8 cellular contexts compared by ENCODE assay signal in the genomic region with DNA sequence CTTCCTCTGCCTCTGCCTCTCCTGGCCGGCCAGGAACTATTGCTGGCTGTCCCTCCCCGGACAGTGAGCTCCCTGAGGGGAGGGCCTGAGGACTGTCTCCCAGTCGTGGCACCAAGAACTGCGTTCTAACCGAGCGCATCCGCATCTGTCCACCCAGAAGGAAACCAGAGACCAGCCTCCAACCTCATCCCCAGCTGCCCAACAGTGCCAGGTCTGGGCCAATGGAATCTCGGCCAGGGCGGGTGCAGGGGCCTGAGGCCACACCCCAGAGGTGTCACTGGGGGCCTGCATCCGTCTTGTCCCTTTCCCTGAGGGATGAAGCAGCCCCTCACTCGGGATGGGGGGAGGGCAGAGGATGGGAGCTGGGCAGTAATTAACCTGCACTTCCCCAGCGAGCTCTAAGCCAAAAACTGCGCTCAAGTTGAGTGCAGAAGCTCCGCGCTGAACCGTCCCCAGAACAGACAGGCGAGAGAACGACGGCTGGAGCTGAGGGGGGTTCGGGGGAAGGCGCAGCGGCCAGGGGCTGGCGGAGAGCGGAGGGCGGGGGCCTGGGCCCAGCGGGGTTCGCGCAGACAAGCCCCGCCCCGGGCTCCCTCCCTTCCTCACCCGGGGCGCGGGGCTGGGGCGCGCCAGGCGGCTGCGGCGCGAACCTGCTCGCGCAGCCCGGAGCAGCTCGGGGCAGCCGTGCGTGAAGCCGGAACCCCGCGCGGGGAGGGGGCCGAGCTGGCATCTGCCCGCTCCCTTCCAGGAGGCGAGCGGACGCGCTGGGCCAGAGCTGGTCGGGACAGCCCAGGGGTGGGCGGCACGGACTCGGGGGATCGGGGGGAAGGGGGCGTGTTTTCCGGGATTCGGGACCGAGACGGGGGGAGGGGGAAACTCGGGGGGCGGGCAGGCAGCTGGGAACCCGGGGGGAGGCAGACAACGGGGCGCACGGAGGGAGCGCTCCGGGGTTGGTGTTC. TPM values are rescaled to one million over a fixed set of nuclear protein-coding genes. Genes with fewer than 3 reads are reported as not detected.
A peak's percentile ranks its signal among the peaks of the same experiment; 100 is the strongest.
DNase-seq lines count a peak whose midpoint lies in the region; TF ChIP-seq lines count a peak whose summit lies in the region.

No MANE protein-coding gene starts in this region.

- H3K4me1 ChIP-seq in left ventricle myocardium inferior (peaks cover 62% of the 10 kb centered on the region), urinary bladder (ENCODE audit: insufficient read depth) (peaks cover 2% of the 10 kb centered on the region)

- DNase-seq in ELR (ENCODE audit: low read depth) = peak; percentile 80
- DNase-seq in H4 (ENCODE audit: low spot score) = peak; percentile 62
- DNase-seq in MG63 = peak; percentile 61
- peak; percentile 79 to 89 for DNase-seq in SW 1271 (lab: John Stamatoyannopoulos, UW)
- DNase-seq in amniotic stem cell (lab: John Stamatoyannopoulos, UW) = peak; percentile 31
- DNase-seq in left ventricle myocardium inferior = peak; percentile 81
- DNase-seq in posterior vena cava (ENCODE audit: low spot score) = peak; percentile 90

- H3K36me3 ChIP-seq in MG63 (no peaks in the 10 kb centered on the region), left ventricle myocardium inferior (no peaks in the 10 kb centered on the region), urinary bladder (ENCODE audit: insufficient read depth) (no peaks in the 10 kb centered on the region)

- H3K27me3 ChIP-seq in MG63 (no peaks in the 10 kb centered on the region), left ventricle myocardium inferior (ENCODE audit: low read depth) (no peaks in the 10 kb centered on the region)

- no peak for TF ChIP-seq CTCF in left ventricle myocardium inferior (IDR thresholded peaks at IDR 0.05; ENCODE audit: borderline replicate concordance)

- 1% methylated on average over 73 of the region's 73 CpGs for WGBS in urinary bladder

- H3K27ac ChIP-seq in left ventricle myocardium inferior (replicated peaks) = peak overlapping the region; percentile 100
- peak overlapping the region; percentile 77 for H3K27ac ChIP-seq in urinary bladder (ENCODE audit: low read depth)

- H3K4me3 ChIP-seq in MG63 (peak overlapping the region; percentile 58), left ventricle myocardium inferior (peak overlapping the region; percentile 99), urinary bladder (ENCODE audit: low read depth, low read length) (peak overlapping the region; percentile 88)

- intact Hi-C loops in left ventricle myocardium inferior (cut with micrococcal nuclease) (no loop called here), posterior vena cava (cut with DNase I) (no loop called here)

- H3K9me3 ChIP-seq in MG63 (no peaks in the 10 kb centered on the region), left ventricle myocardium inferior (replicated peaks) (no peaks in the 10 kb centered on the region)

RNA-seq across cellular contexts. Expression of gene TFEB, which starts 1.4 kb away (rescaled TPM):
- 1.6 and 9.2 TPM in 2 replicates for total RNA-seq in H4 (2014; rRNA removed; shearing (Covaris generic))
- 4.4 and 5.2 TPM in 2 replicates for total RNA-seq in MG63 (2014; rRNA removed; shearing (Covaris generic); ENCODE audit: low replicate concordance)
- total RNA-seq in left ventricle myocardium inferior (39.9 TPM), posterior vena cava (10 to 100 TPM; 15.1 to 20.6 TPM), urinary bladder (4.3 TPM)
- 25.4 TPM for polyA plus RNA-seq in urinary bladder

RNA-seq across cellular contexts. Expression of gene PGC, which starts 13.2 kb away (rescaled TPM):
- total RNA-seq in H4 (2014; rRNA removed; shearing (Covaris generic)) = not detected in 2 replicates
- not detected in 2 replicates for total RNA-seq in MG63 (2014; rRNA removed; shearing (Covaris generic); ENCODE audit: low replicate concordance)
- not detected for total RNA-seq in left ventricle myocardium inferior
- total RNA-seq in posterior vena cava = not detected
- total RNA-seq in urinary bladder = not detected
- polyA plus RNA-seq in urinary bladder = not detected

RNA-seq across cellular contexts. Expression of gene FRS3, which starts 45.7 kb away (rescaled TPM):
- total RNA-seq in H4 (2014; rRNA removed; shearing (Covaris generic)) = 0.66 and 1.1 TPM in 2 replicates
- 0.49 TPM in 1 of 2 replicates, not detected in the other for total RNA-seq in MG63 (2014; rRNA removed; shearing (Covaris generic); ENCODE audit: low replicate concordance)
- total RNA-seq in left ventricle myocardium inferior = 5.3 TPM
- total RNA-seq in posterior vena cava = 1 to 10 TPM; 4.0 to 4.2 TPM
- total RNA-seq in urinary bladder = 1.9 TPM
- 7.4 TPM for polyA plus RNA-seq in urinary bladder

RNA-seq across cellular contexts. Expression of gene PRICKLE4, which starts 46.6 kb away (rescaled TPM):
- not detected in 2 replicates for total RNA-seq in H4 (2014; rRNA removed; shearing (Covaris generic))
- not detected in 2 replicates for total RNA-seq in MG63 (2014; rRNA removed; shearing (Covaris generic); ENCODE audit: low replicate concordance)
- total RNA-seq in left ventricle myocardium inferior = 0.88 TPM
- 1 to 10 TPM; 1.4 to 5.8 TPM for total RNA-seq in posterior vena cava
- 3.1 TPM for total RNA-seq in urinary bladder
- polyA plus RNA-seq in urinary bladder = 3.7 TPM

RNA-seq across cellular contexts. Expression of gene TOMM6, which starts 53.5 kb away (rescaled TPM):
- total RNA-seq in H4 (2014; rRNA removed; shearing (Covaris generic)) = 222 and 348 TPM in 2 replicates
- 125 and 201 TPM in 2 replicates for total RNA-seq in MG63 (2014; rRNA removed; shearing (Covaris generic); ENCODE audit: low replicate concordance)
- total RNA-seq in left ventricle myocardium inferior (177 TPM), posterior vena cava (100 to 1,000 TPM in 1 of 2 donors, 10 to 100 TPM in 1; 84.2 to 101 TPM), urinary bladder (34.4 TPM)
- 181 TPM for polyA plus RNA-seq in urinary bladder

Comparison
In these comparisons a context has a peak if more than half of its experiments do, and no peak if none do; other contexts are left out.
1. Peak in every context shown above with its lines: DNase-seq, H3K4me3 ChIP-seq and H3K27ac ChIP-seq.
2. DNase-seq: peak in every context shown above with its lines; median percentile 90 in posterior vena cava; 84 in SW 1271; 81 in left ventricle myocardium inferior; 80 in ELR; 62 in H4; 61 in MG63; 31 in amniotic stem cell.